1 cellular context compared by ENCODE assay signal in the genomic region with DNA sequence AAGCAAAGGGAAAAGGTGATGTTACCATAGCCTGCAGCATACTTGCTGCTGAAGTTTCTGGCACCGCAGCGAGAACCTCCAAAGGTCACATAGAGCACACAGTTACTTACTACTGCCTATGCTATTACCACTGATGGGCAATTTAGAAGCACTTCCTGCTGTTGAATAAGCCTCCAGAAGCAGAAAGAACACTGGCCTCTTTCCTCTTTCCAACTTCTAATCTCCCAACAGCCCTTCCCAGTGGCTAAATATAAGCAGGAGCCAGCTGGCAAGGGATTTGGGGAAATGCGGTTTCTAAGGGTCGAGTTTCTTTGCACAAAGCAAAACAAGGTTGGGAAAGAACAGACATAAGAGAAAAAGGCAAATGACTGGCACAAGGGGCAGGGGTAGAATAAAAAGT.
TF ChIP-seq lines count a peak whose summit lies in the region.

No MANE protein-coding gene starts in this region.

TF ChIP-seq in GM23338, 12 proteins besides CTCF, POLR2A, EP300 and RAD21 (continued from another document):
- no peak for TF ChIP-seq POLR2AphosphoS5 (IDR thresholded peaks at IDR 0.05; ENCODE audit: low read depth)
- no peak for TF ChIP-seq NANOG (IDR thresholded peaks at IDR 0.05; ENCODE audit: borderline replicate concordance)
TF ChIP-seq in GM23338: peak in this region for 0.
